8 cellular contexts compared by ENCODE assay signal in genomic region chr12:51886021-51886710, GRCh38. TPM values are rescaled to one million over a fixed set of nuclear protein-coding genes. Genes with fewer than 3 reads are reported as not detected.
DNase-seq lines count a peak whose midpoint lies in the region; ATAC-seq and TF ChIP-seq lines count a peak whose summit lies in the region.

No MANE protein-coding gene starts in this region.

- in situ Hi-C loops in astrocyte of the cerebellum (cut with HindIII; ENCODE audit: low sequenced_read_pairs), result loop anchor here (5.0 kb wide), 2 partner anchors 44 to 81 kb away; no protein-coding TSS in a partner anchor

- H3K36me3 ChIP-seq in SJCRH30, result no peaks in the 10 kb centered on the region

- H3K27ac ChIP-seq in SJCRH30, result no peak overlapping the region

- H3K4me3 ChIP-seq in astrocyte of the cerebellum (ENCODE audit: low read depth, low read length) (no peak overlapping the region), SJCRH30 (no peak overlapping the region)

- TF ChIP-seq POLR2A in Raji (IDR thresholded peaks at IDR 0.05; ENCODE audit: insufficient read depth, low read depth, low read length), result peak; percentile 31; the same call in 1 of the 2 replicates

- no peaks in the 10 kb centered on the region for H3K9me3 ChIP-seq in SJCRH30 (replicated peaks)

- no peaks in the 10 kb centered on the region for H3K4me1 ChIP-seq in SJCRH30

- ATAC-seq in GM19452 (IDR thresholded peaks at IDR 0.05; ENCODE audit: unreplicated experiment), result no peak

- peaks cover 9% of the 10 kb centered on the region; the same call in 1 of the 2 replicates for H3K27me3 ChIP-seq in SJCRH30

- peak; percentile 93 for DNase-seq in H4 (ENCODE audit: low spot score)
- peak; percentile 33 for DNase-seq in astrocyte of the cerebellum (ENCODE audit: low read depth)
- DNase-seq in iris pigment epithelial cell (ENCODE audit: low read depth), result peak; percentile 96
- peak; percentile 52 for DNase-seq in stimulated activated CD4-positive, alpha-beta T cell treated with anti-CD3 and anti-CD28 coated beads, Interleukin-1b, Interleukin-23, amount 100 ng/mL, for 48 hours
- no peak for DNase-seq in GM19240 (ENCODE audit: insufficient read length, low spot score)
- no peak for DNase-seq in SJCRH30

- TF ChIP-seq CTCF in astrocyte of the cerebellum (IDR thresholded peaks at IDR 0.05; ENCODE audit: low read depth, low read length, missing control alignments), result no peak

RNA-seq across cellular contexts. Expression of gene ANKRD33, which starts 1.7 kb away (rescaled TPM):
- total RNA-seq in H4 (2014; rRNA removed; shearing (Covaris generic)), result not detected in 2 replicates
- not detected in 2 replicates for total RNA-seq in SJCRH30 (2014; rRNA removed; shearing (Covaris generic))

RNA-seq across cellular contexts. Expression of gene ACVRL1, which starts 21.1 kb away (rescaled TPM):
- 4.1 and 4.8 TPM in 2 replicates for total RNA-seq in H4 (2014; rRNA removed; shearing (Covaris generic))
- 0.33 and 0.36 TPM in 2 replicates for total RNA-seq in SJCRH30 (2014; rRNA removed; shearing (Covaris generic))

RNA-seq across cellular contexts. Expression of gene FIGNL2, which starts 37.6 kb away (rescaled TPM):
- total RNA-seq in H4 (2014; rRNA removed; shearing (Covaris generic)), result not detected in 2 replicates
- 0.02 TPM in 1 of 2 replicates, not detected in the other for total RNA-seq in SJCRH30 (2014; rRNA removed; shearing (Covaris generic))

Comparison
In these comparisons a context has a peak if more than half of its experiments do, and no peak if none do; other contexts are left out.
1. DNase-seq: peak in H4 (single experiment), astrocyte of the cerebellum (single experiment), iris pigment epithelial cell (single experiment) and stimulated activated CD4-positive, alpha-beta T cell treated with anti-CD3 and anti-CD28 coated beads, Interleukin-1b, Interleukin-23, amount 100 ng/mL, for 48 hours (single experiment); none in GM19240 (single experiment) and SJCRH30 (0 of 2).